17 cellular contexts compared by ENCODE assay signal in the genomic region with DNA sequence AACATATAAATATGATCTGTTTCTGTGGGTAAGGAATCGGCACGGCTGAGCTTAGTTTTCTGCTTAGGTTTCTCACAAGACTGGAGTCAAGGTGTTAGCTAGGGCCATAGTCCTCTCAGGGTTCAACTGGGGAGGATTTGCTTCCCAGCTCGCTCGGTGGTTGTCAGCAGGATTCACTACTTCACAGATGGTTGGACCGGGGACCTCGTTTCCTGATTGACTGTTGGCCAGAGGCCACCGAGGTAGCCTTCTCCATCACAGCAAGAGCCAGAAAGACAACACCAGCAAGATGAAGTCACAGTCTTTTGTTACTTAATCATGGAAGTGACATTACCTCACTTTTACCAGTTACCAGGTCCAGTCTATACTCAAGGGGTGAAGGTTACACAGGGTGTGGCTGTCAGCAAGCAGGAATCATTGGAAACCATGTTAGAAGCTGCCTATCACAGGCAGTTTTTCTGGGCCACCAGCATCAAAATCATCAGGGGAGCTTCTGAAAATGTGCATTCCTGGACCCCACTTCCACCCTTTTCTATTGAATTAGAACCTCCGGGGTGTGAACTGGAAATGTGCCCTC. TPM values are rescaled to one million over a fixed set of nuclear protein-coding genes. Genes with fewer than 3 reads are reported as not detected.
"Had no signal": no experiment of that assay in that cellular context is flagged by ENCODE, and none has a peak within 500 bp of the region (broad histone marks: within the 10 kb centered on the region; RNA-seq: fewer than 3 reads in every experiment).

No MANE protein-coding gene starts in this region.

- H3K4me3 ChIP-seq: dorsolateral prefrontal cortex, hepatocyte, left lung, right atrium auricular region, SK-N-MC, skin epidermis, upper lobe of left lung had no signal

- H3K27ac ChIP-seq: hepatocyte, left lung, right atrium auricular region, skin epidermis, upper lobe of left lung had no signal

- H3K9me3 ChIP-seq: left lung, right atrium auricular region, upper lobe of left lung had no signal

- H3K27me3 ChIP-seq: dorsolateral prefrontal cortex, hepatocyte, left lung, right atrium auricular region, upper lobe of left lung had no signal

- DNase-seq: activated CD4-positive, alpha-beta T cell treated with anti-CD3 and anti-CD28 coated beads for 1 hour; activated CD4-positive, alpha-beta T cell treated with anti-CD3 and anti-CD28 coated beads, Interleukin-2, amount 50 U/mL, for 48 hours; activated gamma-delta T cell treated with Interleukin-2 at 50 U/mL for 16 hours; amniotic stem cell; islet precursor cell; left lung; naive thymus-derived CD4-positive, alpha-beta T cell; stimulated activated naive CD8-positive, alpha-beta T cell treated with anti-CD3 and anti-CD28 coated beads, Interleukin-15, Interleukin-2, amounts not matched to agents 100 U/mL and 50 U/mL, for 24 hours; upper lobe of left lung had no signal

- ATAC-seq: stimulated activated naive CD8-positive, alpha-beta T cell treated with anti-CD3 and anti-CD28 coated beads, Interleukin-15, Interleukin-2, amounts not matched to agents 100 U/mL and 50 U/mL, for 24 hours had no signal

RNA-seq across cellular contexts. Expression of gene PTMS, which starts 31.6 kb away (rescaled TPM):
- polyA plus RNA-seq: naive thymus-derived CD4-positive, alpha-beta T cell had no signal

RNA-seq across cellular contexts. Expression of gene PIANP, which starts 34.0 kb away (rescaled TPM):
- total RNA-seq: glomerular endothelial cell, mononuclear cell, right atrium auricular region had no signal

RNA-seq across cellular contexts. Expression of gene LAG3, which starts 37.7 kb away (rescaled TPM):
- total RNA-seq: glomerular endothelial cell, temporal lobe had no signal
